In genomic region chr12:89707992-89708792, GRCh38 we compare ENCODE assay signal across 8 cellular contexts. TPM values are rescaled to one million over a fixed set of nuclear protein-coding genes. Genes with fewer than 3 reads are reported as not detected.
DNase-seq lines count a peak whose midpoint lies in the region; ATAC-seq and TF ChIP-seq lines count a peak whose summit lies in the region.

No MANE protein-coding gene starts in this region.

- H3K9me3 Mint-ChIP-seq in activated T-cell treated with anti-CD3 and anti-CD28 coated beads, Interleukin-2, amount 50 U/mL, for 4 hours = no peaks in the 10 kb centered on the region
- no peaks in the 10 kb centered on the region for H3K9me3 Mint-ChIP-seq in neural crest cell

- no peaks in the 10 kb centered on the region for H3K27me3 ChIP-seq in transverse colon

- H3K36me3 ChIP-seq in transverse colon = no peaks in the 10 kb centered on the region

- H3K4me3 Mint-ChIP-seq in activated T-cell treated with anti-CD3 and anti-CD28 coated beads, Interleukin-2, amount 50 U/mL, for 4 hours = peak overlapping the region; percentile 96
- H3K4me3 Mint-ChIP-seq in neural crest cell = peak overlapping the region; percentile 96

- no peak for TF ChIP-seq EP300 in transverse colon (IDR thresholded peaks at IDR 0.05; ENCODE audit: low read depth)

- H3K27ac ChIP-seq in transverse colon = peak overlapping the region; percentile 98 to 100 (median 100)

- H3K9me3 ChIP-seq in transverse colon = no peaks in the 10 kb centered on the region

- H3K4me3 ChIP-seq in AG10803 (ENCODE audit: low read length) = peak overlapping the region; percentile 77
- H3K4me3 ChIP-seq in transverse colon = peak overlapping the region; percentile 80 to 95 (median 94)

- 0% methylated on average over 66 of the region's 87 CpGs; no CpG with 5 or more reads in 1 of the 2 donors for WGBS in transverse colon (ENCODE audit: low coverage in 1 of 2), 2 donors

- peak; percentile 0 for ATAC-seq in GM19467 (IDR thresholded peaks at IDR 0.05; ENCODE audit: unreplicated experiment)
- ATAC-seq in activated T-cell treated with anti-CD3 and anti-CD28 coated beads, Interleukin-2, amount 50 U/mL, for 4 hours = peak in 1 of 2 donors; percentile 1

- no peaks in the 10 kb centered on the region for H3K27me3 Mint-ChIP-seq in activated T-cell treated with anti-CD3 and anti-CD28 coated beads, Interleukin-2, amount 50 U/mL, for 4 hours (ENCODE audit: low read depth)
- peaks cover 34% of the 10 kb centered on the region for H3K27me3 Mint-ChIP-seq in neural crest cell (ENCODE audit: low read depth)

- H3K36me3 Mint-ChIP-seq in activated T-cell treated with anti-CD3 and anti-CD28 coated beads, Interleukin-2, amount 50 U/mL, for 4 hours (ENCODE audit: insufficient read depth) = no peaks in the 10 kb centered on the region
- H3K36me3 Mint-ChIP-seq in neural crest cell (ENCODE audit: low read depth) = no peaks in the 10 kb centered on the region

- intact Hi-C loops in transverse colon (cut with DNase I; ENCODE audit: low total_unique reads) = no loop called here

- H3K4me1 Mint-ChIP-seq in activated T-cell treated with anti-CD3 and anti-CD28 coated beads, Interleukin-2, amount 50 U/mL, for 4 hours (ENCODE audit: low read depth) = peaks cover 44% of the 10 kb centered on the region
- peaks cover 23% of the 10 kb centered on the region for H3K4me1 Mint-ChIP-seq in neural crest cell

- DNase-seq in AG10803 (ENCODE audit: low read depth) = no peak
- DNase-seq in NCI-H1105 treated with DMSO at 0.1 percent for 48 hours (lab: John Stamatoyannopoulos, UW) = peak; percentile 44
- DNase-seq in activated T-cell treated with anti-CD3 and anti-CD28 coated beads, Interleukin-2, amount 50 U/mL, for 4 hours = peak; percentile 35
- DNase-seq in fibroblast of peridontal ligament (ENCODE audit: extremely low read depth) = peak; percentile 27
- peak; percentile 14 for DNase-seq in neural crest cell (ENCODE audit: low read depth, low spot score)
- DNase-seq in transverse colon = peak; percentile 47
- DNase-seq in cerebellar nuclear complex (lab: John Stamatoyannopoulos, UW) = no peak

- in situ Hi-C loops in transverse colon (cut with MboI; ENCODE audit: low pct_ligation_motif_present in 1 of 4, low pct_unique_long_range_greater_than_20kb in 1 of 4, low sequenced_read_pairs in 3 of 4) = no loop called here

- H3K4me1 ChIP-seq in transverse colon = peaks cover 7 to 21% (median 10%) of the 10 kb centered on the region in 4 donors

- TF ChIP-seq CTCF in AG10803 (conservative IDR thresholded peaks at IDR 0.05; ENCODE audit: low read length) (no peak), neural crest cell (conservative IDR thresholded peaks at IDR 0.05) (peak; percentile 43), transverse colon (IDR thresholded peaks at IDR 0.05) (peak in 4 of 5 experiments; percentile 6 to 43 (median 26))

- H3K27ac Mint-ChIP-seq in neural crest cell (ENCODE audit: unreplicated experiment) = peak overlapping the region; percentile 38

- TF ChIP-seq POLR2A in transverse colon (IDR thresholded peaks at IDR 0.05) = peak; percentile 93

RNA-seq across cellular contexts. Expression of gene ATP2B1, which starts 0.4 kb away (rescaled TPM):
- 10 to 100 TPM; 22.6 to 24.5 (median 23.5) TPM for total RNA-seq in activated T-cell treated with anti-CD3 and anti-CD28 coated beads, Interleukin-2, amount 50 U/mL, for 4 hours
- total RNA-seq in neural crest cell (50.8 and 54.1 TPM in 2 replicates), transverse colon (100 to 1,000 TPM in 2 of 4 donors, 10 to 100 TPM in 2; 52.7 to 235 (median 104) TPM)

Comparison
In these comparisons a context has a peak if more than half of its experiments do, and no peak if none do; other contexts are left out.
1. DNase-seq: peak in NCI-H1105 treated with DMSO at 0.1 percent for 48 hours (single experiment), activated T-cell treated with anti-CD3 and anti-CD28 coated beads, Interleukin-2, amount 50 U/mL, for 4 hours (single experiment), fibroblast of peridontal ligament (single experiment), neural crest cell (single experiment) and transverse colon (single experiment); none in AG10803 (single experiment) and cerebellar nuclear complex (0 of 2).